10 cellular contexts compared by ENCODE assay signal in the genomic region with DNA sequence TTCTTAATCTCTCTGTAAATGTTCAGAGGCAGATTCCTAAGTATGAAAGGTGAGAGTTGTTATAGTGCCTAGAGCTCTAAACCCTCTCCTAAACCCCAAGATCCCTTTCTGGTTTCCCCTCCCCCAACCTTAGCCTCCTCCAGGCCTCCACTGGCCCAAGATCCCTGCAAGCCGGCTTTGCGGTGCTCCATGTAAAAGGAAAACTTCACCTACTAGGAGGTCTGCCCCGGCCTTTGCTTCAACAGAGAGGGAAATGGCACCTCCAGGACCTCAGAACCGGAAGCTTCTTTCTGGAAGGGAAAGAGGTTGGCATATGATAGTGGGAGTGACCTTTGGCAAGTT. TPM values are rescaled to one million over a fixed set of nuclear protein-coding genes. Genes with fewer than 3 reads are reported as not detected.
DNase-seq lines count a peak whose midpoint lies in the region; ATAC-seq and TF ChIP-seq lines count a peak whose summit lies in the region.
"Had no signal": no experiment of that assay in that cellular context is flagged by ENCODE, and none has a peak within 500 bp of the region (broad histone marks: within the 10 kb centered on the region; RNA-seq: fewer than 3 reads in every experiment).

No MANE protein-coding gene starts in this region.

- no peak overlapping the region for H3K9ac ChIP-seq in iPS-20b (ENCODE audit: low read depth, low read length)

- H3K27me3 ChIP-seq in iPS-20b (ENCODE audit: insufficient read depth, low read length) (0 out of 2 replicates have a peak, but pooled peaks cover 6% of the 10 kb centered on the region), stomach (no peaks in the 10 kb centered on the region)

- peaks cover 21% of the 10 kb centered on the region for H3K27me3 Mint-ChIP-seq in T-helper 1 cell treated with Interleukin-12 subunit alpha and Interleukin-12 subunit beta and Interleukin-4 antibody, amounts not matched to agents 30 μg/mL and 1 μg/mL, for 36 hours (ENCODE audit: low read depth)

- no peak for ATAC-seq in activated naive CD4-positive, alpha-beta T cell treated with anti-CD3 and anti-CD28 coated beads, Interleukin-2, amount 50 U/mL, for 72 hours
- ATAC-seq in HG02840 (IDR thresholded peaks at IDR 0.05; ENCODE audit: low FRiP score, unreplicated experiment), result no peak

- TF ChIP-seq CTCF in stomach (IDR thresholded peaks at IDR 0.05), result no peak

- H3K9me3 Mint-ChIP-seq in T-helper 1 cell treated with Interleukin-12 subunit alpha and Interleukin-12 subunit beta and Interleukin-4 antibody, amounts not matched to agents 30 μg/mL and 1 μg/mL, for 36 hours, result no peaks in the 10 kb centered on the region
- H3K9me3 Mint-ChIP-seq in activated naive CD4-positive, alpha-beta T cell treated with anti-CD3 and anti-CD28 coated beads, Interleukin-2, amount 50 U/mL, for 72 hours, result no peaks in the 10 kb centered on the region

- peaks cover 23% of the 10 kb centered on the region for H3K4me1 Mint-ChIP-seq in T-helper 1 cell treated with Interleukin-12 subunit alpha and Interleukin-12 subunit beta and Interleukin-4 antibody, amounts not matched to agents 30 μg/mL and 1 μg/mL, for 36 hours (ENCODE audit: low read depth)

- 18 to 46% (median 38%) methylated on average over 4 of the region's 4 CpGs for WGBS in stomach, 5 donors

- no peak for TF ChIP-seq EP300 in stomach (IDR thresholded peaks at IDR 0.05)

- H3K36me3 Mint-ChIP-seq in T-helper 1 cell treated with Interleukin-12 subunit alpha and Interleukin-12 subunit beta and Interleukin-4 antibody, amounts not matched to agents 30 μg/mL and 1 μg/mL, for 36 hours (ENCODE audit: low read depth), result peaks cover 13% of the 10 kb centered on the region
- peaks cover 0 to 6% of the 10 kb centered on the region in 2 donors for H3K36me3 Mint-ChIP-seq in activated naive CD4-positive, alpha-beta T cell treated with anti-CD3 and anti-CD28 coated beads, Interleukin-2, amount 50 U/mL, for 72 hours

- H3K4me3 ChIP-seq in iPS-20b (ENCODE audit: low read length), result peak overlapping the region; percentile 87
- peak overlapping the region; percentile 76 to 94 (median 82) for H3K4me3 ChIP-seq in stomach

- H3K4me3 Mint-ChIP-seq in T-helper 1 cell treated with Interleukin-12 subunit alpha and Interleukin-12 subunit beta and Interleukin-4 antibody, amounts not matched to agents 30 μg/mL and 1 μg/mL, for 36 hours, result peak overlapping the region; percentile 80

- H3K4me1 ChIP-seq in iPS-20b (ENCODE audit: insufficient read depth, low read length) (peaks cover 16% of the 10 kb centered on the region; the same call in 1 of the 2 replicates), stomach (peaks cover 58 to 83% (median 80%) of the 10 kb centered on the region in 4 donors)

- peaks cover 45% of the 10 kb centered on the region for H3K36me3 ChIP-seq in iPS-20b (ENCODE audit: insufficient read depth, low read depth, low read length)
- H3K36me3 ChIP-seq in stomach, result peaks cover 8 to 48% (median 29%) of the 10 kb centered on the region in 4 donors

- H3K9me3 ChIP-seq in iPS-20b (ENCODE audit: insufficient read depth, low read depth, low read length), result no peaks in the 10 kb centered on the region
- H3K9me3 ChIP-seq in stomach, result no peaks in the 10 kb centered on the region

- TF ChIP-seq POLR2A in stomach (IDR thresholded peaks at IDR 0.05), result no peak

- peak overlapping the region; percentile 54 for H3K27ac Mint-ChIP-seq in T-helper 1 cell treated with Interleukin-12 subunit alpha and Interleukin-12 subunit beta and Interleukin-4 antibody, amounts not matched to agents 30 μg/mL and 1 μg/mL, for 36 hours
- peak overlapping the region; percentile 46 to 69 for H3K27ac Mint-ChIP-seq in activated naive CD4-positive, alpha-beta T cell treated with anti-CD3 and anti-CD28 coated beads, Interleukin-2, amount 50 U/mL, for 72 hours

- DNase-seq in T-helper 1 cell (no peak), stomach (no peak), NCI-H1436 (lab: John Stamatoyannopoulos, UW) (no peak), Ammon's horn (ENCODE audit: low spot score) (no peak)
- DNase-seq in activated naive CD4-positive, alpha-beta T cell treated with anti-CD3 and anti-CD28 coated beads, Interleukin-2, amount 50 U/mL, for 72 hours (ENCODE audit: low spot score in 2 of 2), result no peak
- DNase-seq: NCI-H2029 treated with DMSO at 0.1 percent for 48 hours had no signal

- no peak overlapping the region for H3K27ac ChIP-seq in iPS-20b (ENCODE audit: low read length)
- H3K27ac ChIP-seq in stomach, result peak overlapping the region; percentile 95 to 99 (median 97)

- intact Hi-C loops in stomach (cut with DNase I; ENCODE audit: low total_unique reads), result loop anchor here (5.0 kb wide), 1 partner anchor 218 kb away; no protein-coding TSS in a partner anchor

RNA-seq across cellular contexts. Expression of gene RRBP1, which starts 2.3 kb away (rescaled TPM):
- 10 to 100 TPM; 23.4 to 38.1 TPM for total RNA-seq in activated naive CD4-positive, alpha-beta T cell treated with anti-CD3 and anti-CD28 coated beads, Interleukin-2, amount 50 U/mL, for 72 hours
- total RNA-seq in stomach, result 100 to 1,000 TPM; 125 to 456 (median 251) TPM
- polyA plus RNA-seq in stomach, result 10 to 100 TPM; 34.4 to 79.6 (median 74.6) TPM

RNA-seq across cellular contexts. Expression of gene BANF2, which starts 20.0 kb away (rescaled TPM):
- total RNA-seq in activated naive CD4-positive, alpha-beta T cell treated with anti-CD3 and anti-CD28 coated beads, Interleukin-2, amount 50 U/mL, for 72 hours, result not detected
- not detected for total RNA-seq in stomach
- not detected for polyA plus RNA-seq in stomach
- total RNA-seq: bronchial epithelial cell had no signal
